30 cellular contexts compared by ENCODE assay signal in genomic region chr7:104217620-104218019, GRCh38. TPM values are rescaled to one million over a fixed set of nuclear protein-coding genes. Genes with fewer than 3 reads are reported as not detected.
DNase-seq lines count a peak whose midpoint lies in the region; ATAC-seq, FAIRE-seq and TF ChIP-seq lines count a peak whose summit lies in the region.
"Had no signal": no experiment of that assay in that cellular context is flagged by ENCODE, and none has a peak within 500 bp of the region (broad histone marks: within the 10 kb centered on the region; RNA-seq: fewer than 3 reads in every experiment).

No MANE protein-coding gene starts in this region.

- TF ChIP-seq EP300 in HepG2 (IDR thresholded peaks at IDR 0.05; ENCODE audit: low read depth in 2 of 2, low read length in 2 of 2) (no peak), HepG2 (CRISPR knock-in tag; IDR thresholded peaks at IDR 0.05; ENCODE audit: borderline replicate concordance) (no peak)

- no peak for DNase-seq in HepG2 (ENCODE audit: low spot score)
- no peak for DNase-seq in right lobe of liver
- peak; percentile 22 for DNase-seq in kidney tubule cell (ENCODE audit: low spot score)
- DNase-seq in activated effector memory CD4-positive, alpha-beta T cell treated with Interleukin-2 at 50 U/mL for 16 hours: no peak
- DNase-seq: 8988T; ACHN; AML-193; BE2C; C1 segment of cervical spinal cord; Caco-2; Calu3; CD4-positive, alpha-beta memory T cell; CD4-positive, alpha-beta T cell; CD4-positive, CD25-positive, alpha-beta regulatory T cell; CD8-positive, alpha-beta memory T cell; CD8-positive, alpha-beta T cell; COR-L47; DMS 273 treated with DMSO at 0.1 percent for 48 hours; DMS153; DMS53; DMS79; DMS79 treated with DMSO at 0.1 percent for 48 hours; DND-41; EL had no signal

- no peak overlapping the region for H3K9ac ChIP-seq in HepG2 (ENCODE audit: insufficient read depth, low read depth, low read length)
- H3K9ac ChIP-seq: BLaER1; BLaER1 treated with 17β-estradiol and CSF1 and Interleukin-3, amounts not matched to agents 10 nM and 100 nM had no signal

- H3K4me3 ChIP-seq in HepG2 (replicated peaks in 1 of 3; ENCODE audit: insufficient read depth in 1 of 3, low read depth in 2 of 3, low read length in 3 of 3) (no peak overlapping the region), right lobe of liver (no peak overlapping the region)
- H3K4me3 ChIP-seq: A549; BLaER1; BLaER1 treated with 17β-estradiol and CSF1 and Interleukin-3, amounts not matched to agents 10 nM and 100 nM had no signal

- intact Hi-C loops in HepG2 (cut with micrococcal nuclease; ENCODE audit: unreplicated experiment): no loop called here
- intact Hi-C loops in right lobe of liver (cut with DNase I): no loop called here

- H3K27me3 ChIP-seq in HepG2 (ENCODE audit: control insufficient read depth in 1 of 2, insufficient read depth in 2 of 2, low read length in 2 of 2): no peaks in the 10 kb centered on the region
- no peaks in the 10 kb centered on the region for H3K27me3 ChIP-seq in right lobe of liver
- H3K27me3 ChIP-seq: BLaER1; BLaER1 treated with 17β-estradiol and CSF1 and Interleukin-3, amounts not matched to agents 10 nM and 100 nM had no signal

- H3K79me2 ChIP-seq in HepG2 (ENCODE audit: insufficient read depth, low read length): no peaks in the 10 kb centered on the region

- H3K4me1 ChIP-seq in HepG2 (ENCODE audit: insufficient read depth, low read length) (no peaks in the 10 kb centered on the region), right lobe of liver (no peaks in the 10 kb centered on the region)
- H3K4me1 ChIP-seq: A549; BE2C; BLaER1; BLaER1 treated with 17β-estradiol and CSF1 and Interleukin-3, amounts not matched to agents 10 nM and 100 nM; Caco-2 had no signal

- no peak for TF ChIP-seq CTCF in HepG2 (CRISPR knock-in tag; IDR thresholded peaks at IDR 0.05)
- TF ChIP-seq CTCF in right lobe of liver (IDR thresholded peaks at IDR 0.05): no peak

- no peak overlapping the region for H3K4me2 ChIP-seq in HepG2 (ENCODE audit: low read depth, low read length)
- H3K4me2 ChIP-seq: A549; BLaER1; BLaER1 treated with 17β-estradiol and CSF1 and Interleukin-3, amounts not matched to agents 10 nM and 100 nM had no signal

- H3K9me3 ChIP-seq in HepG2 (ENCODE audit: low read length): peaks cover 11% of the 10 kb centered on the region; the same call in 1 of the 2 replicates
- H3K9me3 ChIP-seq in right lobe of liver: no peaks in the 10 kb centered on the region
- H3K9me3 ChIP-seq: A549, BE2C had no signal

- no peak for TF ChIP-seq RAD21 in HepG2 (CRISPR knock-in tag; IDR thresholded peaks at IDR 0.05)

- 10% methylated on average over 4 of the region's 4 CpGs for WGBS in HepG2 (ENCODE audit: low lambda C conversion rate)
- 75% methylated on average over 4 of the region's 4 CpGs for WGBS in right lobe of liver (ENCODE audit: insufficient coverage, low coverage, low lambda C conversion rate, missing lambda C conversion rate)

- no peak overlapping the region for H2AFZ ChIP-seq in HepG2 (ENCODE audit: low read length)

- no peaks in the 10 kb centered on the region for H4K20me1 ChIP-seq in HepG2 (ENCODE audit: insufficient read depth, low read length)
- H4K20me1 ChIP-seq: BLaER1; BLaER1 treated with 17β-estradiol and CSF1 and Interleukin-3, amounts not matched to agents 10 nM and 100 nM had no signal

- no peak for ATAC-seq in HepG2
- ATAC-seq in right lobe of liver: no peak
- ATAC-seq: A549; CD8-positive, alpha-beta T cell had no signal

- no TSS peak for BruUV-seq in HepG2 (replicated peaks; lab: Mats Ljungman, UMichigan)

- CTCF ChIA-PET in HepG2 (lab: Yijun Ruan, JAX; ENCODE audit: low intra/inter-chr PET ratio, low total read pairs): no interaction called here

- no peak overlapping the region for H3K27ac ChIP-seq in HepG2 (ENCODE audit: extremely low read length, insufficient read depth, low read length)
- H3K27ac ChIP-seq in right lobe of liver: no peak overlapping the region
- H3K27ac ChIP-seq: 22Rv1; A549; BLaER1; BLaER1 treated with 17β-estradiol and CSF1 and Interleukin-3, amounts not matched to agents 10 nM and 100 nM; C4-2B had no signal

- H3K36me3 ChIP-seq in HepG2 (replicated peaks in 1 of 2; ENCODE audit: control insufficient read depth in 1 of 2, insufficient read depth in 2 of 2, low read length in 2 of 2) (no peaks in the 10 kb centered on the region), right lobe of liver (no peaks in the 10 kb centered on the region)
- H3K36me3 ChIP-seq: BE2C; BLaER1; BLaER1 treated with 17β-estradiol and CSF1 and Interleukin-3, amounts not matched to agents 10 nM and 100 nM had no signal

- FAIRE-seq in HepG2 (lab: Jason Lieb, UNC): no peak
- FAIRE-seq: A549, D721Med had no signal

- in situ Hi-C loops in HepG2 (cut with HindIII; ENCODE audit: extremely low pct_ligation_motif_present, low pct_unique_long_range_greater_than_20kb): no loop called here

- POLR2A ChIA-PET in HepG2 (lab: Yijun Ruan, JAX): interaction anchor here (1.1 kb wide), 1 partner anchor 9 kb away, joined by 3 read pairs; no protein-coding TSS in a partner anchor

- no peak for TF ChIP-seq POLR2A in HepG2 (IDR thresholded peaks at IDR 0.05; ENCODE audit: insufficient read depth in 1 of 2, low read depth in 2 of 2, low read length in 2 of 2)
- TF ChIP-seq POLR2A in right lobe of liver (IDR thresholded peaks at IDR 0.05): no peak

TF ChIP-seq in HepG2, 621 proteins besides CTCF, POLR2A, EP300 and RAD21:
- peak; percentile 70 for TF ChIP-seq FOSL2 (CRISPR knock-in tag; IDR thresholded peaks at IDR 0.05)
- TF ChIP-seq NR2F6 (IDR thresholded peaks at IDR 0.05): peak; percentile 37; the same call in 1 of the 2 replicates
- TF ChIP-seq NR2F6 (CRISPR knock-in tag; IDR thresholded peaks at IDR 0.05): 0 out of 2 replicates have a peak, but pooled peaks have one; percentile 38
- no peak for TF ChIP-seq ARHGAP35 (CRISPR knock-in tag; IDR thresholded peaks at IDR 0.05; ENCODE audit: borderline replicate concordance)
- no peak for TF ChIP-seq KDM2A (CRISPR knock-in tag; IDR thresholded peaks at IDR 0.05; ENCODE audit: borderline replicate concordance, low read depth)
- TF ChIP-seq ZNF766 (CRISPR knock-in tag; IDR thresholded peaks at IDR 0.05; ENCODE audit: borderline replicate concordance): no peak
- TF ChIP-seq ZFP36L1 (CRISPR knock-in tag; IDR thresholded peaks at IDR 0.05): no peak
- peak; percentile 63 for TF ChIP-seq ZNF121 (CRISPR knock-in tag; IDR thresholded peaks at IDR 0.05)
- no peak for TF ChIP-seq CHCHD3 (CRISPR knock-in tag; IDR thresholded peaks at IDR 0.05)
- 0 out of 4 replicates have a peak, but pooled peaks of 1 of the 2 experiments have one; percentile 52 for TF ChIP-seq NR2F1 (CRISPR knock-in tag; IDR thresholded peaks at IDR 0.05)

RNA-seq across cellular contexts. Expression of gene ORC5, which starts 9.8 kb away (rescaled TPM):
- total RNA-seq in HepG2 (2016; rRNA removed; fragmentation: Illumina TruSeq; extraction: Trizol) (18.6 and 18.8 TPM in 2 replicates), right lobe of liver (10 to 100 TPM in 5 of 6 experiments, 1 to 10 TPM in 1; 6.7 to 16.6 (median 12.4) TPM)
- total RNA-seq in HepG2 (2016; cell fraction: cytosol; rRNA removed; fragmentation: Illumina TruSeq; extraction: Trizol; ENCODE audit: low read depth): 7.2 and 8.0 TPM in 2 replicates
- 18.7 and 19.4 TPM in 2 replicates for total RNA-seq in HepG2 (2016; cell fraction: insoluble cytoplasmic fraction; rRNA removed; fragmentation: Illumina TruSeq; extraction: Trizol)
- total RNA-seq in HepG2 (2016; cell fraction: membrane; rRNA removed; fragmentation: Illumina TruSeq; extraction: Trizol): 6.4 and 7.0 TPM in 2 replicates
- total RNA-seq in HepG2 (2016; cell fraction: nucleus; rRNA removed; fragmentation: Illumina TruSeq; extraction: Trizol): 28.4 and 33.0 TPM in 2 replicates
- polyA plus RNA-seq in HepG2 (2011; rRNA removed): 3.1 and 4.8 TPM in 2 replicates
- 2.1 and 3.1 TPM in 2 replicates for polyA plus RNA-seq in HepG2 (2011; cell fraction: cytosol; rRNA removed)
- polyA plus RNA-seq in HepG2 (2011; cell fraction: nucleus; rRNA removed): 3.6 and 5.6 TPM in 2 replicates
- 10.9 and 11.1 TPM in 2 replicates for polyA plus RNA-seq in HepG2 (2012)
- 2.5 and 2.9 TPM in 2 replicates for polyA plus RNA-seq in HepG2 (2016; cell fraction: cytosol; fragmentation: Illumina TruSeq; extraction: Trizol; ENCODE audit: low read depth)
- 17.4 and 19.1 TPM in 2 replicates for polyA plus RNA-seq in HepG2 (2016; cell fraction: insoluble cytoplasmic fraction; fragmentation: Illumina TruSeq; extraction: Trizol; ENCODE audit: low read depth)
- 3.0 and 3.4 TPM in 2 replicates for polyA plus RNA-seq in HepG2 (2016; cell fraction: membrane; fragmentation: Illumina TruSeq; extraction: Trizol; ENCODE audit: low read depth)
- 20.0 and 22.1 TPM in 2 replicates for polyA plus RNA-seq in HepG2 (2016; cell fraction: nucleus; fragmentation: Illumina TruSeq; extraction: Trizol; ENCODE audit: insufficient read depth, low read depth)
- 16.6 and 48.2 TPM in 2 replicates for polyA minus RNA-seq in HepG2 (2011; rRNA and poly(A)+ RNA removed; ENCODE audit: low replicate concordance)
- 4.1 and 4.8 TPM in 2 replicates for polyA minus RNA-seq in HepG2 (2011; cell fraction: cytosol; rRNA and poly(A)+ RNA removed)
- 26.6 and 34.5 TPM in 2 replicates for polyA minus RNA-seq in HepG2 (2011; cell fraction: nucleus; rRNA and poly(A)+ RNA removed)
